Comparison of ENCODE assay signal across 2 cellular contexts in the genomic region with DNA sequence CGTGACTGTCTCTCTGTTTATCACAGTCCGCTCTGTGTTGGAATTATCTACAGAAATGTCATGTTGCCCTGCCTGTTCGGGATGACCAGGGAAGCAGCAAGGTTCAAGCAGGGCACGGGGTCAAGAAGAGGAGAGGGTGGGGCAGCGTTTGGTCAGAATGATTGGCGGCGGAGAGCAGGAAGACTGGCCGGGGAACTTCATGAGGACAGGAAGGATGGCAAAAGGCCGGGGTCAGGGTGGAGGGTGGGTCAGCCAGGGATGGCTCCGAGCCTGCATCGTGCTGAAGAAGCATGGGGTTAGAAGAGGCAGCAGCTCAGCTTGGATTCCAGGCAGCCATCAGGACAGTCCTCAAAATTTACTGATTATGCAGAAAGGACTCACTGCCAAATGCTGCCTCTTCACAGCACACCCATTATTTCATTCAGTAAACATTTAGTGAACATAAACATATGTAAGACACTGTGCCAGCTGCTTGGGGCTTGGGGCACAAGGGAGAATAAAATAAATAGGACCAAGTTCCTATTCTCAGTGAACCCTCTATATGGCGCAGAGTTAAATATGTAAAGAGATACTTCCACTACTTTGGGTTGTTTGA.
TF ChIP-seq lines count a peak whose summit lies in the region.

No MANE protein-coding gene starts in this region.

TF ChIP-seq in liver, 16 proteins besides CTCF, POLR2A, EP300 and RAD21:
- TF ChIP-seq SP1 (IDR thresholded peaks at IDR 0.05), result peak; percentile 26
- no peak for TF ChIP-seq ATF3 (IDR thresholded peaks at IDR 0.05)
- TF ChIP-seq RXRA (IDR thresholded peaks at IDR 0.05), result peak; percentile 58 to 72
- peak; percentile 99 for TF ChIP-seq NR2F2 (IDR thresholded peaks at IDR 0.05)
TF ChIP-seq in liver: peak in this region for 3.

TF ChIP-seq in HepG2, 621 proteins besides CTCF, POLR2A, EP300 and RAD21:
- TF ChIP-seq NFRKB (IDR thresholded peaks at IDR 0.05) (no peak), ZGPAT (CRISPR knock-in tag; IDR thresholded peaks at IDR 0.05) (no peak), LBX2 (CRISPR knock-in tag; IDR thresholded peaks at IDR 0.05; ENCODE audit: borderline replicate concordance) (no peak), CENPT (CRISPR knock-in tag; IDR thresholded peaks at IDR 0.05; ENCODE audit: low read depth) (no peak), ZNF512 (CRISPR knock-in tag; IDR thresholded peaks at IDR 0.05) (no peak)
TF ChIP-seq in HepG2: peak in this region for 0.
